ENCODE assay signal across 12 cellular contexts in the genomic region with DNA sequence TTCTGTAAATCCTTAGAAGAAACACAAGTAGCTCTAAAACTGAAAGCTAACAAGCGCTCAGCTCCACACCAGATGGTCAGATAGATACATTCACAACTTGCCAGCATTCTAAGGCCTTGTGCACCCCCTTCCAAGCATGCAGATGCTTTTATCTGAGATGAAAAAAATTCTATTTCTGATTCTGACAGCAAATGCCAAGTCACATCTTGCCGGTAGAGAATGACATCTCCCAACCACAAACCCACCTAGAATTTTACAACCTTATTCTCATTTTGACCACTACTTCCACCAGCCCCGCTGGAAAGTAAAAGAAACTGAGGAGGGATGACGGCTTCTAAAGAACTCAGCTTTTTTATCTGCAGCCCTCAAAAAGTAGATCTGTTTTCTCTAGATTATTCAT. TPM values are rescaled to one million over a fixed set of nuclear protein-coding genes. Genes with fewer than 3 reads are reported as not detected.
DNase-seq lines count a peak whose midpoint lies in the region; ATAC-seq and TF ChIP-seq lines count a peak whose summit lies in the region.
"Had no signal": no experiment of that assay in that cellular context is flagged by ENCODE, and none has a peak within 500 bp of the region (broad histone marks: within the 10 kb centered on the region; RNA-seq: fewer than 3 reads in every experiment).

No MANE protein-coding gene starts in this region.

- H3K36me3 ChIP-seq in vagina, result peaks cover 0 to 5% of the 10 kb centered on the region in 2 donors

- H3K27me3 ChIP-seq in vagina, result no peaks in the 10 kb centered on the region
- H3K27me3 ChIP-seq: stomach had no signal

- H3K4me1 ChIP-seq in vagina, result no peaks in the 10 kb centered on the region

- in situ Hi-C loops in G401 (cut with HindIII; ENCODE audit: low sequenced_read_pairs), result no loop called here

- intact Hi-C loops in vagina (cut with DNase I), result no loop called here

- TF ChIP-seq CTCF in vagina (IDR thresholded peaks at IDR 0.05), result no peak

- no peak for TF ChIP-seq POLR2A in vagina (IDR thresholded peaks at IDR 0.05)

- no peak overlapping the region for H3K27ac ChIP-seq in vagina
- H3K27ac ChIP-seq: C4-2B, stomach had no signal

- DNase-seq in G401 (ENCODE audit: low spot score), result peak; percentile 66
- DNase-seq in OCI-M1 (lab: John Stamatoyannopoulos, UW), result peak; percentile 93
- peak; percentile 51 for DNase-seq in cerebellum (ENCODE audit: low spot score)
- no peak for DNase-seq in glomerular visceral epithelial cell (ENCODE audit: extremely low spot score)
- DNase-seq in D341Med (ENCODE audit: low spot score), result no peak
- DNase-seq in vagina (ENCODE audit: extremely low spot score in 2 of 2), result no peak
- no peak for DNase-seq in NCI-H69 (lab: John Stamatoyannopoulos, UW)
- DNase-seq: kidney; stimulated activated CD4-positive, alpha-beta T cell treated with anti-CD3 and anti-CD28 coated beads, Interleukin-12 subunit alpha, Interleukin-12 subunit beta, amount 100 ng/mL, for 4 hours; stomach had no signal

- no peak overlapping the region for H3K4me3 ChIP-seq in vagina
- H3K4me3 ChIP-seq: stomach had no signal

- H3K9me3 ChIP-seq in vagina, result no peaks in the 10 kb centered on the region
- H3K9me3 ChIP-seq: stomach had no signal

- peak; percentile 39 for ATAC-seq in GM18909 (IDR thresholded peaks at IDR 0.05; ENCODE audit: poor library complexity, unreplicated experiment)

RNA-seq across cellular contexts. Expression of a gene that starts 57.7 kb away (rescaled TPM):
- 30.4 and 31.9 TPM in 2 replicates for total RNA-seq in G401 (2014; rRNA removed; shearing (Covaris generic))
- 28.5 TPM for total RNA-seq in cerebellum
- total RNA-seq in vagina, result 65.6 TPM

Comparison
In these comparisons a context has a peak if more than half of its experiments do, and no peak if none do; other contexts are left out.
1. DNase-seq: peak in G401 (single experiment), OCI-M1 (single experiment) and cerebellum (single experiment); none in glomerular visceral epithelial cell (single experiment), D341Med (single experiment), vagina (0 of 2) and NCI-H69 (single experiment).